ENCODE assay signal across 21 cellular contexts in genomic region chr16:46775214-46775613, GRCh38. TPM values are rescaled to one million over a fixed set of nuclear protein-coding genes. Genes with fewer than 3 reads are reported as not detected.
DNase-seq lines count a peak whose midpoint lies in the region; ATAC-seq and TF ChIP-seq lines count a peak whose summit lies in the region.
"Had no signal": no experiment of that assay in that cellular context is flagged by ENCODE, and none has a peak within 500 bp of the region (broad histone marks: within the 10 kb centered on the region; RNA-seq: fewer than 3 reads in every experiment).

No MANE protein-coding gene starts in this region.

- H2AFZ ChIP-seq in IMR-90 (replicated peaks; ENCODE audit: low read length, poor library complexity) (no peak overlapping the region), osteoblast (ENCODE audit: low read length) (no peak overlapping the region)

- no peak overlapping the region for H4K91ac ChIP-seq in IMR-90 (ENCODE audit: insufficient read depth, low read depth, low read length)

- H3K23ac ChIP-seq in IMR-90 (ENCODE audit: low read depth, low read length) = no peak overlapping the region

- TF ChIP-seq CTCF in IMR-90 (conservative IDR thresholded peaks at IDR 0.05; ENCODE audit: low read depth, low read length) = no peak
- no peak for TF ChIP-seq CTCF in right lobe of liver (IDR thresholded peaks at IDR 0.05)
- TF ChIP-seq CTCF in osteoblast (IDR thresholded peaks at IDR 0.05; ENCODE audit: extremely low read depth, low read depth, low read length) = no peak

- no TSS peak for BruUV-seq in IMR-90 (replicated peaks; lab: Mats Ljungman, UMichigan)

- no peak overlapping the region for H2BK120ac ChIP-seq in IMR-90 (ENCODE audit: low read depth, low read length)

- no peaks in the 10 kb centered on the region for H3K79me2 ChIP-seq in osteoblast (ENCODE audit: insufficient read depth, low read length)

- DNase-seq in IMR-90 (peak; percentile 45), fibroblast of gingiva (ENCODE audit: low read depth) (peak; percentile 6), right lobe of liver (no peak), osteoblast (ENCODE audit: insufficient read length, low spot score, missing footprints) (no peak), cerebellum (ENCODE audit: low spot score) (no peak), NCI-H1694 treated with DMSO at 0.1 percent for 48 hours (lab: John Stamatoyannopoulos, UW) (no peak)
- DNase-seq: DMS53; dorsolateral prefrontal cortex; Kasumi-1; left ventricle myocardium superior; NCI-H1417 treated with DMSO at 0.1 percent for 48 hours; NCI-H2171; NCI-H748 treated with DMSO at 0.1 percent for 48 hours; retina; stimulated activated naive CD4-positive, alpha-beta T cell; T1000 had no signal

- H3K27me3 ChIP-seq in IMR-90 (ENCODE audit: control insufficient read depth, insufficient read depth, low read length) (no peaks in the 10 kb centered on the region), right lobe of liver (no peaks in the 10 kb centered on the region), osteoblast (ENCODE audit: insufficient read depth, low read length) (no peaks in the 10 kb centered on the region)
- H3K27me3 ChIP-seq: dorsolateral prefrontal cortex, tibial nerve had no signal

- H3K27ac ChIP-seq in IMR-90 (ENCODE audit: insufficient read depth, low read length) (no peak overlapping the region), right lobe of liver (no peak overlapping the region), osteoblast (ENCODE audit: low read depth, low read length) (no peak overlapping the region)
- H3K27ac ChIP-seq: C4-2B, dorsolateral prefrontal cortex, tibial nerve had no signal

- H3K4ac ChIP-seq in IMR-90 (ENCODE audit: low read depth, low read length) = no peak overlapping the region

- POLR2A ChIA-PET in IMR-90 (lab: Charles Lee; ENCODE audit: unreplicated experiment) = no interaction called here

- H3K9me3 ChIP-seq in IMR-90 (ENCODE audit: control insufficient read depth, insufficient read depth, low read length) (no peaks in the 10 kb centered on the region), right lobe of liver (no peaks in the 10 kb centered on the region), osteoblast (ENCODE audit: low read depth, low read length) (no peaks in the 10 kb centered on the region)
- H3K9me3 ChIP-seq: tibial nerve had no signal

- H3K4me1 ChIP-seq in IMR-90 (ENCODE audit: control insufficient read depth, insufficient read depth, low read length) (no peaks in the 10 kb centered on the region; the same call in 1 of the 2 replicates), right lobe of liver (no peaks in the 10 kb centered on the region), osteoblast (ENCODE audit: insufficient read depth, low read length) (no peaks in the 10 kb centered on the region)
- H3K4me1 ChIP-seq: tibial nerve had no signal

- no peak overlapping the region; a peak in 1 of 4 replicates for H4K8ac ChIP-seq in IMR-90 (ENCODE audit: low read depth in 2 of 2, low read length in 2 of 2)

- no peaks in the 10 kb centered on the region for H3K36me3 ChIP-seq in IMR-90 (ENCODE audit: control insufficient read depth, insufficient read depth, low read length)
- H3K36me3 ChIP-seq in right lobe of liver = no peaks in the 10 kb centered on the region
- H3K36me3 ChIP-seq in osteoblast (ENCODE audit: insufficient read depth, low read length) = no peaks in the 10 kb centered on the region
- H3K36me3 ChIP-seq: tibial nerve had no signal

- peak overlapping the region; percentile 26 for H2AK9ac ChIP-seq in IMR-90 (replicated peaks; ENCODE audit: low read depth, low read length, poor library complexity)

- no peak overlapping the region for H3K9ac ChIP-seq in IMR-90 (ENCODE audit: low read depth, low read length)

- H3K4me2 ChIP-seq in IMR-90 (ENCODE audit: low read depth, low read length) = no peak overlapping the region; the same call in 1 of the 2 replicates
- no peak overlapping the region for H3K4me2 ChIP-seq in osteoblast (ENCODE audit: insufficient read depth, low read length)

- no peak overlapping the region for H3K14ac ChIP-seq in IMR-90 (replicated peaks; ENCODE audit: low read depth, low read length)

- no peak overlapping the region for H2BK5ac ChIP-seq in IMR-90 (ENCODE audit: low read depth, low read length, poor library complexity, severe bottlenecking)

- H2BK20ac ChIP-seq in IMR-90 (ENCODE audit: low read depth, low read length) = no peak overlapping the region

- in situ Hi-C loops in IMR-90 (cut with MboI; ENCODE audit: low sequenced_read_pairs) = no loop called here

- CTCF ChIA-PET in IMR-90 (lab: Yijun Ruan, JAX) = no interaction called here

- dilution Hi-C loops in IMR-90 (cut with HindIII; ENCODE audit: low sequenced_read_pairs, unreplicated experiment) = no loop called here

- H4K5ac ChIP-seq in IMR-90 (ENCODE audit: low read depth, low read length) = no peak overlapping the region

- no peak overlapping the region for H2BK15ac ChIP-seq in IMR-90 (ENCODE audit: low read depth, low read length)

- intact Hi-C loops in IMR-90 (cut with micrococcal nuclease) (loop anchor here (5.0 kb wide), 1 partner anchor 33 kb away; no protein-coding TSS in a partner anchor), right lobe of liver (cut with DNase I) (no loop called here)

- H2AK5ac ChIP-seq in IMR-90 (ENCODE audit: low read depth, low read length) = no peak overlapping the region

- ATAC-seq in GM18867 (IDR thresholded peaks at IDR 0.05; ENCODE audit: unreplicated experiment) = peak; percentile 9
- peak; percentile 19 for ATAC-seq in HG02610 (IDR thresholded peaks at IDR 0.05; ENCODE audit: unreplicated experiment)
- peak; percentile 35 for ATAC-seq in IMR-90 (ENCODE audit: low read depth)
- ATAC-seq in right lobe of liver = no peak
- ATAC-seq: activated CD4-positive, CD25-positive, alpha-beta regulatory T cell treated with anti-CD3 and anti-CD28 coated beads, Interleukin-2, amount 50 U/mL, for 24 hours; left ventricle myocardium superior had no signal

- TF ChIP-seq RAD21 in IMR-90 (IDR thresholded peaks at IDR 0.05; ENCODE audit: low read length) = no peak

- no peak for TF ChIP-seq POLR2A in IMR-90 (IDR thresholded peaks at IDR 0.05; ENCODE audit: low read depth, low read length)
- TF ChIP-seq POLR2A in right lobe of liver (IDR thresholded peaks at IDR 0.05) = no peak

- no peak overlapping the region for H3K18ac ChIP-seq in IMR-90 (ENCODE audit: low read depth, low read length)

- H3K79me1 ChIP-seq in IMR-90 (ENCODE audit: low read depth in 1 of 2, low read length in 2 of 2) = no peaks in the 10 kb centered on the region

- H4K20me1 ChIP-seq in IMR-90 (ENCODE audit: insufficient read depth, low read length) = no peaks in the 10 kb centered on the region
- no peaks in the 10 kb centered on the region for H4K20me1 ChIP-seq in osteoblast (ENCODE audit: insufficient read depth, low read length)

- no peak overlapping the region for H3K4me3 ChIP-seq in IMR-90 (ENCODE audit: insufficient read depth, low read depth, low read length)
- no peak overlapping the region for H3K4me3 ChIP-seq in right lobe of liver
- H3K4me3 ChIP-seq in osteoblast (ENCODE audit: insufficient read depth, low read length) = no peak overlapping the region
- H3K4me3 ChIP-seq: dorsolateral prefrontal cortex, tibial nerve had no signal

- no peaks in the 10 kb centered on the region for H3K9me1 ChIP-seq in IMR-90 (ENCODE audit: insufficient read depth, low read length)

- no peak overlapping the region for H3K56ac ChIP-seq in IMR-90 (ENCODE audit: extremely low read depth, insufficient read depth, low read length)

- 100% methylated on average over 2 of the region's 4 CpGs; no CpG with 5 or more reads in 1 of the 2 experiments for WGBS in IMR-90 (ENCODE audit: extremely low coverage in 2 of 2, insufficient read length in 1 of 2), 2 experiments
- WGBS in right lobe of liver (ENCODE audit: insufficient coverage, low coverage, low lambda C conversion rate, missing lambda C conversion rate) = 91% methylated on average over 4 of the region's 4 CpGs

TF ChIP-seq in IMR-90, 13 proteins besides CTCF, POLR2A, EP300 and RAD21 (continues in another document):
- TF ChIP-seq ELK1 (IDR thresholded peaks at IDR 0.05; ENCODE audit: borderline replicate concordance, low read depth, low read length) = no peak
- TF ChIP-seq USF2 (IDR thresholded peaks at IDR 0.05; ENCODE audit: low read depth, low read length) = no peak
- TF ChIP-seq RCOR1 (IDR thresholded peaks at IDR 0.05; ENCODE audit: insufficient replicate concordance, low read length) = no peak
- no peak for TF ChIP-seq RFX5 (IDR thresholded peaks at IDR 0.05; ENCODE audit: low read depth, low read length)
- TF ChIP-seq CEBPB (IDR thresholded peaks at IDR 0.05; ENCODE audit: low read depth, low read length) = no peak
- TF ChIP-seq MXI1 (IDR thresholded peaks at IDR 0.05; ENCODE audit: borderline replicate concordance, low read depth, low read length) = no peak
- no peak for TF ChIP-seq NFE2L2 (IDR thresholded peaks at IDR 0.05; ENCODE audit: low read depth, low read length)
- no peak for TF ChIP-seq SMC3 (IDR thresholded peaks at IDR 0.05; ENCODE audit: low read depth, low read length)

RNA-seq across cellular contexts. Expression of gene MYLK3, which starts 27.1 kb away (rescaled TPM):
- total RNA-seq in IMR-90 (2012; rRNA removed) (under 0.01 TPM in 2 replicates), right lobe of liver (under 1 TPM; 0.06 to 0.44 (median 0.23) TPM), osteoblast (under 0.01 and 0.29 TPM in 2 replicates), cerebellum (1.3 TPM)
- polyA plus RNA-seq in IMR-90 (2012; rRNA removed) = 0.03 and 0.17 TPM in 2 replicates
- 0.01 TPM in 2 replicates for polyA plus RNA-seq in IMR-90 (2012; cell fraction: cytosol; rRNA removed)
- polyA plus RNA-seq in IMR-90 (2012; cell fraction: nucleus; rRNA removed; ENCODE audit: low replicate concordance) = 0.10 and 0.12 TPM in 2 replicates

RNA-seq across cellular contexts. Expression of gene C16orf87, which starts 55.8 kb away (rescaled TPM):
- total RNA-seq in IMR-90 (2012; rRNA removed) (6.3 and 16.4 TPM in 2 replicates), right lobe of liver (1 to 10 TPM; 5.5 to 9.8 (median 7.4) TPM), osteoblast (7.7 and 9.8 TPM in 2 replicates), cerebellum (16.8 TPM)
- 6.2 and 8.1 TPM in 2 replicates for polyA plus RNA-seq in IMR-90 (2012; rRNA removed)
- polyA plus RNA-seq in IMR-90 (2012; cell fraction: cytosol; rRNA removed) = 1.0 and 1.2 TPM in 2 replicates
- polyA plus RNA-seq in IMR-90 (2012; cell fraction: nucleus; rRNA removed; ENCODE audit: low replicate concordance) = 0.32 and 2.2 TPM in 2 replicates

Comparison
In these comparisons a context has a peak if more than half of its experiments do, and no peak if none do; other contexts are left out.
1. ATAC-seq: peak in GM18867 (single experiment), HG02610 (single experiment) and IMR-90 (single experiment); none in right lobe of liver (0 of 4).
2. DNase-seq: peak in IMR-90 (single experiment) and fibroblast of gingiva (single experiment); none in right lobe of liver (0 of 3), osteoblast (single experiment), cerebellum (single experiment) and NCI-H1694 treated with DMSO at 0.1 percent for 48 hours (single experiment).